ENCODE assay signal across 10 cellular contexts in the genomic region with DNA sequence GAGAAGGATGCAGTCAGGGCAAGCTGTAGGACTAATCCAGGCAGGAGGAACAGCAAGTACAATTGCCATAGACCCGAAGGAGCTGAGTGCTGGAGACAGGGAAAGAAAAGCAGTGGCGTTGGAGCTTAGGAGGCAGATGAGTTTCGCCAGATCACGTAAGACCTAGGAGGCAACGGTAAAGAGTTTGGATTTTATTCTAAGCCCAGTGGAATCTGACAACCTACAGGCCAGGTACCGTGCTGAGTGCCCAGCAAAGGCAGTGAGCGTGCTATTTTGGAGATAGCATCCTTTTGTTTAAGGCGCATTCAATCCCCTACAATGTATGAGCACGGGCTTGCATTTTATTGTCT. TPM values are rescaled to one million over a fixed set of nuclear protein-coding genes. Genes with fewer than 3 reads are reported as not detected.
DNase-seq lines count a peak whose midpoint lies in the region; ATAC-seq and TF ChIP-seq lines count a peak whose summit lies in the region.
"Had no signal": no experiment of that assay in that cellular context is flagged by ENCODE, and none has a peak within 500 bp of the region (broad histone marks: within the 10 kb centered on the region; RNA-seq: fewer than 3 reads in every experiment).

No MANE protein-coding gene starts in this region.

- intact Hi-C loops in PC-3 (cut with micrococcal nuclease): loop anchor here (10.0 kb wide), 1 partner anchor 78 kb away; no protein-coding TSS in a partner anchor

- peak overlapping the region; percentile 86 for H3K4me2 ChIP-seq in PC-3 (ENCODE audit: low read length)

- peaks cover 17% of the 10 kb centered on the region; the same call in 1 of the 2 replicates for H3K4me1 ChIP-seq in PC-3 (ENCODE audit: insufficient read depth, low read length)

- H3K9me2 ChIP-seq in PC-3 (replicated peaks; ENCODE audit: low read length): no peaks in the 10 kb centered on the region

- H3K36me3 ChIP-seq in PC-3 (ENCODE audit: low read depth, low read length): no peaks in the 10 kb centered on the region

- H2AFZ ChIP-seq in PC-3 (ENCODE audit: low read length): peak overlapping the region; percentile 85; the same call in 1 of the 2 replicates

- no peak overlapping the region for H3K27ac Mint-ChIP-seq in endothelial cell (ENCODE audit: unreplicated experiment)
- H3K27ac Mint-ChIP-seq in nephron progenitor cell: peak overlapping the region; percentile 77
- H3K27ac Mint-ChIP-seq: stimulated activated memory B cell treated with anti-CD40 and anti-IgM and Interleukin-4, amounts not matched to agents 10 μg/mL and 1 μg/mL and 100 μg/mL, for 72 hours had no signal

- POLR2A ChIA-PET in PC-3 (lab: Charles Lee; ENCODE audit: unreplicated experiment): no interaction called here

- H3K9me3 ChIP-seq in PC-3 (ENCODE audit: low read length): no peaks in the 10 kb centered on the region

- H3K4me3 ChIP-seq in PC-3 (ENCODE audit: low read length): peak overlapping the region; percentile 77

- peak overlapping the region; percentile 95 for H3K9ac ChIP-seq in PC-3 (ENCODE audit: low read length)

- DNase-seq in G401 (ENCODE audit: low spot score) (peak; percentile 17), PC-3 (no peak), endothelial cell (ENCODE audit: low spot score) (no peak), nephron progenitor cell (no peak), UCSD-AML1 (lab: John Stamatoyannopoulos, UW; ENCODE audit: unreplicated experiment) (no peak), substantia nigra (lab: John Stamatoyannopoulos, UW) (no peak), SIG-M5 (lab: John Stamatoyannopoulos, UW) (no peak), globus pallidus (ENCODE audit: low spot score) (no peak)
- DNase-seq: occipital lobe had no signal

- no peaks in the 10 kb centered on the region for H3K9me3 Mint-ChIP-seq in endothelial cell (ENCODE audit: unreplicated experiment)
- H3K9me3 Mint-ChIP-seq in nephron progenitor cell: peaks cover 4% of the 10 kb centered on the region
- H3K9me3 Mint-ChIP-seq: stimulated activated memory B cell treated with anti-CD40 and anti-IgM and Interleukin-4, amounts not matched to agents 10 μg/mL and 1 μg/mL and 100 μg/mL, for 72 hours had no signal

- H3K4me3 Mint-ChIP-seq in endothelial cell (ENCODE audit: unreplicated experiment): peak overlapping the region; percentile 88
- H3K4me3 Mint-ChIP-seq in nephron progenitor cell: peak overlapping the region; percentile 88

- H3K4me1 Mint-ChIP-seq in endothelial cell (ENCODE audit: unreplicated experiment) (peaks cover 9% of the 10 kb centered on the region), nephron progenitor cell (peaks cover 44% of the 10 kb centered on the region)

- TF ChIP-seq CTCF in PC-3 (conservative IDR thresholded peaks at IDR 0.05; ENCODE audit: low read depth, low read length) (no peak), endothelial cell (IDR thresholded peaks at IDR 0.05; ENCODE audit: unreplicated experiment) (no peak), nephron progenitor cell (IDR thresholded peaks at IDR 0.05) (no peak)

- H3F3A ChIP-seq in PC-3 (ENCODE audit: low read length, unreplicated experiment): no peaks in the 10 kb centered on the region

- H3K27ac ChIP-seq in PC-3 (ENCODE audit: low read length): peak overlapping the region; percentile 37; the same call in 1 of the 2 replicates
- no peak overlapping the region for H3K27ac ChIP-seq in substantia nigra (ENCODE audit: low read depth, low read length, poor library complexity, severe bottlenecking)

- BruUV-seq in PC-3 (replicated peaks; lab: Mats Ljungman, UMichigan): TSS peak; percentile 53

- CTCF ChIA-PET in PC-3 (lab: Charles Lee): interaction anchor here (0.6 to 0.7 kb wide), 2 partner anchors 17 to 94 kb away, joined by 4 to 10 read pairs; no protein-coding TSS in a partner anchor

- H3K79me2 ChIP-seq in PC-3 (ENCODE audit: low read length): peaks cover 63% of the 10 kb centered on the region

- H3K27me3 Mint-ChIP-seq in endothelial cell (ENCODE audit: unreplicated experiment): peaks cover 8% of the 10 kb centered on the region
- peaks cover 46% of the 10 kb centered on the region for H3K27me3 Mint-ChIP-seq in nephron progenitor cell (ENCODE audit: low read depth, poor library complexity)

- in situ Hi-C loops in G401 (cut with HindIII; ENCODE audit: low sequenced_read_pairs): no loop called here

- no peaks in the 10 kb centered on the region for H3K27me3 ChIP-seq in PC-3 (ENCODE audit: low read length)

- ATAC-seq in PC-3: no peak

- H4K20me1 ChIP-seq in PC-3 (ENCODE audit: low read length): no peaks in the 10 kb centered on the region

- H3K36me3 Mint-ChIP-seq in endothelial cell (ENCODE audit: low read depth, unreplicated experiment): no peaks in the 10 kb centered on the region
- no peaks in the 10 kb centered on the region for H3K36me3 Mint-ChIP-seq in nephron progenitor cell (ENCODE audit: low read depth)
- H3K36me3 Mint-ChIP-seq: stimulated activated memory B cell treated with anti-CD40 and anti-IgM and Interleukin-4, amounts not matched to agents 10 μg/mL and 1 μg/mL and 100 μg/mL, for 72 hours had no signal

RNA-seq across cellular contexts. Expression of a gene that starts 1.2 kb away (rescaled TPM):
- 2.8 and 3.0 TPM in 2 replicates for total RNA-seq in G401 (2014; rRNA removed; shearing (Covaris generic))
- total RNA-seq in PC-3 (2014; rRNA removed) (8.1 and 10.0 TPM in 2 replicates), endothelial cell (ENCODE audit: unreplicated experiment) (0.90 TPM)
